ENCODE assay signal across 1 cellular context in genomic region chr2:68764041-68764780, GRCh38.
TF ChIP-seq lines count a peak whose summit lies in the region.

No MANE protein-coding gene starts in this region.

TF ChIP-seq in GM23338, 12 proteins besides CTCF, POLR2A, EP300 and RAD21 (continued from another document):
- TF ChIP-seq EZH2 (IDR thresholded peaks at IDR 0.05; ENCODE audit: low read depth, unreplicated experiment) (no peak), STAT1 (IDR thresholded peaks at IDR 0.05; ENCODE audit: unreplicated experiment) (no peak), REST (IDR thresholded peaks at IDR 0.05; ENCODE audit: unreplicated experiment) (no peak), ZNF331 (CRISPR knock-in tag; IDR thresholded peaks at IDR 0.05; ENCODE audit: low read depth) (no peak), ZNF114 (CRISPR knock-in tag; IDR thresholded peaks at IDR 0.05) (no peak)
- TF ChIP-seq, protein P1, sequence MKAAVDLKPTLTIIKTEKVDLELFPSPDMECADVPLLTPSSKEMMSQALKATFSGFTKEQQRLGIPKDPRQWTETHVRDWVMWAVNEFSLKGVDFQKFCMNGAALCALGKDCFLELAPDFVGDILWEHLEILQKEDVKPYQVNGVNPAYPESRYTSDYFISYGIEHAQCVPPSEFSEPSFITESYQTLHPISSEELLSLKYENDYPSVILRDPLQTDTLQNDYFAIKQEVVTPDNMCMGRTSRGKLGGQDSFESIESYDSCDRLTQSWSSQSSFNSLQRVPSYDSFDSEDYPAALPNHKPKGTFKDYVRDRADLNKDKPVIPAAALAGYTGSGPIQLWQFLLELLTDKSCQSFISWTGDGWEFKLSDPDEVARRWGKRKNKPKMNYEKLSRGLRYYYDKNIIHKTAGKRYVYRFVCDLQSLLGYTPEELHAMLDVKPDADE (IDR thresholded peaks at IDR 0.05), result no peak
